Comparison of ENCODE assay signal across 7 cellular contexts in the genomic region with DNA sequence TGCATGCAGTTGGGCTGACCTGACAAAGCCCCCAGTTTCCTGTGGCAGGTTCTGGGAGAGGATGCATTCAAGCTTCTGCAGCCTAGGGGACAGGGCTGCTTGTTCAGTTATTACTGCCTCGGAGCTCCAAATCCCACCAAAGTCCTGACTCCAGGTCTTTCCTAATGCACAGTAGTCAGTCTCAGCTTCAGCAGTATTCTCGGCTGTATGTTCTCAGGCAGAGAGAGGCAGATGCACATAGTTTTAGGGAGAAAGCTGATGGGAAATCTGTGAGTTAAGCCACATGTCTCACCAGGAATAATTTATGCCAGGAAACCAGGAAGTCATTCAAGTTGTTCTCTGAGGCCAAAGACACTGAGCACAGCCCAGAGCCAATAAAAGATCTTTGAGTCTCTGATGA.
DNase-seq lines count a peak whose midpoint lies in the region; ATAC-seq, FAIRE-seq and TF ChIP-seq lines count a peak whose summit lies in the region.
"Not testable (repeated sequence)": the region's sequence is repeated elsewhere in the genome, so short reads cannot be mapped to it uniquely, and the experiment has no call there.

No MANE protein-coding gene starts in this region.

- not testable (repeated sequence) for TF ChIP-seq RAD21 in IMR-90 (IDR thresholded peaks at IDR 0.05; ENCODE audit: low read length); H1 (IDR thresholded peaks at IDR 0.05 in 1 of 2, conservative IDR thresholded peaks at IDR 0.05 in 1 of 2; ENCODE audit: low read depth in 2 of 2, low read length in 2 of 2)

- not testable (repeated sequence) for H3F3A ChIP-seq in neural progenitor cell (ENCODE audit: low read depth)

- not testable (repeated sequence) for H2AK5ac ChIP-seq in IMR-90 (ENCODE audit: low read depth, low read length); H1 (ENCODE audit: low read depth, low read length); mesenchymal stem cell (ENCODE audit: low read length, severe bottlenecking)

- H3K23ac ChIP-seq in IMR-90 (ENCODE audit: low read depth, low read length); H1 (ENCODE audit: insufficient read length); mesenchymal stem cell (ENCODE audit: low read length in 2 of 2): not testable (repeated sequence)

- H2BK5ac ChIP-seq in IMR-90 (ENCODE audit: low read depth, low read length, poor library complexity, severe bottlenecking); H1 (ENCODE audit: low read depth, low read length); mesenchymal stem cell (ENCODE audit: low read depth, low read length, poor library complexity, severe bottlenecking): not testable (repeated sequence)

- not testable (repeated sequence) for BruUV-seq in IMR-90 (replicated peaks; lab: Mats Ljungman, UMichigan)

- H3K36me3 Mint-ChIP-seq in WTC11, neural progenitor cell: not testable (repeated sequence)

- H3K36me3 ChIP-seq in IMR-90 (ENCODE audit: control insufficient read depth, insufficient read depth, low read length); H1 (ENCODE audit: control insufficient read depth in 2 of 4, insufficient read depth in 4 of 4, low read length in 3 of 4); mesenchymal stem cell (ENCODE audit: control insufficient read depth in 1 of 2, insufficient read depth in 2 of 2, low read depth in 1 of 2, low read length in 2 of 2); neural progenitor cell: not testable (repeated sequence)

- H3K4me2 ChIP-seq in IMR-90 (ENCODE audit: low read depth, low read length); H1 (ENCODE audit: insufficient read depth in 1 of 2, low read depth in 2 of 2, low read length in 2 of 2); mesenchymal stem cell (ENCODE audit: low read length, poor library complexity, severe bottlenecking); neural progenitor cell: not testable (repeated sequence)

- H4K5ac ChIP-seq in IMR-90 (ENCODE audit: low read depth, low read length); H1 (ENCODE audit: insufficient read length, low read depth, low read length): not testable (repeated sequence)

- H2BK20ac ChIP-seq in IMR-90 (ENCODE audit: low read depth, low read length); H1 (ENCODE audit: low read length): not testable (repeated sequence)

- H3K4me3 Mint-ChIP-seq in WTC11, neural progenitor cell: not testable (repeated sequence)

- H2AK9ac ChIP-seq in IMR-90 (replicated peaks; ENCODE audit: low read depth, low read length, poor library complexity) = not testable (repeated sequence)

- H3K4me1 Mint-ChIP-seq in WTC11, neural progenitor cell: not testable (repeated sequence)

- H2BK120ac ChIP-seq in IMR-90 (ENCODE audit: low read depth, low read length); H1 (replicated peaks; ENCODE audit: low read depth, low read length); mesenchymal stem cell (ENCODE audit: low read depth, low read length): not testable (repeated sequence)

- ATAC-seq in IMR-90 (ENCODE audit: low read depth) (peak; percentile 57), WTC11 (peak; percentile 84)

- H3K79me2 ChIP-seq in H1 (ENCODE audit: control insufficient read depth in 1 of 2, insufficient read depth in 2 of 2, low read length in 2 of 2); neural progenitor cell (ENCODE audit: low read depth): not testable (repeated sequence)

- POLR2A ChIA-PET in IMR-90 (lab: Charles Lee; ENCODE audit: unreplicated experiment); WTC11 (lab: Charles Lee); H1 (lab: Charles Lee; ENCODE audit: partially characterized antibody): not testable (repeated sequence)

- H3K27me3 ChIP-seq in IMR-90 (ENCODE audit: control insufficient read depth, insufficient read depth, low read length); H1 (replicated peaks in 1 of 4; ENCODE audit: control insufficient read depth in 3 of 4, extremely low read depth in 1 of 4, insufficient read depth in 3 of 4, low read length in 3 of 4); mesenchymal stem cell (ENCODE audit: control insufficient read depth in 1 of 2, insufficient read depth in 1 of 2, low read length in 2 of 2); neural progenitor cell: not testable (repeated sequence)

- in situ Hi-C loops in IMR-90 (cut with MboI; ENCODE audit: low sequenced_read_pairs) = not testable (repeated sequence)

- H3K23me2 ChIP-seq in H1 (ENCODE audit: low read depth, low read length) = not testable (repeated sequence)

- not testable (repeated sequence) for H3K27ac ChIP-seq in IMR-90 (ENCODE audit: insufficient read depth, low read length); H1 (ENCODE audit: low read depth, low read length); mesenchymal stem cell (ENCODE audit: low read length, poor library complexity, severe bottlenecking); neural progenitor cell

- not testable (repeated sequence) for TF ChIP-seq EP300 in H1 (IDR thresholded peaks at IDR 0.05; ENCODE audit: borderline replicate concordance in 1 of 2, low read depth in 2 of 2, low read length in 2 of 2)

- H3K27me3 Mint-ChIP-seq in WTC11 (ENCODE audit: low read depth); neural progenitor cell (ENCODE audit: insufficient read depth, low read depth): not testable (repeated sequence)

- DNase-seq in AG10803 (ENCODE audit: low read depth) (peak; percentile 2), IMR-90 (peak; percentile 8), foreskin fibroblast (peak; percentile 3 to 39), mesenchymal stem cell (peak; percentile 65)
- DNase-seq in WTC11 (ENCODE audit: low spot score); H1 (ENCODE audit: low read depth in 1 of 2, low spot score in 2 of 2); neural progenitor cell (ENCODE audit: low spot score): not testable (repeated sequence)

- not testable (repeated sequence) for H3K18ac ChIP-seq in IMR-90 (ENCODE audit: low read depth, low read length); H1 (ENCODE audit: extremely low read depth, low read length); mesenchymal stem cell (ENCODE audit: low read depth in 1 of 2, low read length in 2 of 2)

- H3K79me1 ChIP-seq in IMR-90 (ENCODE audit: low read depth in 1 of 2, low read length in 2 of 2); H1 (ENCODE audit: low read depth, low read length); mesenchymal stem cell (replicated peaks; ENCODE audit: low read length, poor library complexity, severe bottlenecking): not testable (repeated sequence)

- H2BK15ac ChIP-seq in IMR-90 (ENCODE audit: low read depth, low read length); H1 (ENCODE audit: low read length); mesenchymal stem cell (ENCODE audit: low read depth, poor library complexity, severe bottlenecking): not testable (repeated sequence)

- not testable (repeated sequence) for TF ChIP-seq POLR2A in IMR-90 (IDR thresholded peaks at IDR 0.05; ENCODE audit: low read depth, low read length); H1 (IDR thresholded peaks at IDR 0.05; ENCODE audit: control extremely low read depth in 1 of 2, low read depth in 2 of 2, low read length in 2 of 2)

- not testable (repeated sequence) for H4K20me1 ChIP-seq in IMR-90 (ENCODE audit: insufficient read depth, low read length); H1 (replicated peaks in 1 of 2; ENCODE audit: control insufficient read depth in 1 of 2, insufficient read depth in 2 of 2, low read length in 2 of 2); neural progenitor cell (ENCODE audit: low read depth)

- CTCF ChIA-PET in IMR-90 (lab: Yijun Ruan, JAX); WTC11 (lab: Charles Lee); H1 (lab: Charles Lee; ENCODE audit: partially characterized antibody): not testable (repeated sequence)

- H2AFZ ChIP-seq in IMR-90 (replicated peaks; ENCODE audit: low read length, poor library complexity); H1 (ENCODE audit: low read length); mesenchymal stem cell (ENCODE audit: low read depth, low read length): not testable (repeated sequence)
- H2AFZ ChIP-seq in neural progenitor cell (replicated peaks) = peak overlapping the region; percentile 50

- not testable (repeated sequence) for TF ChIP-seq CTCF in AG10803 (conservative IDR thresholded peaks at IDR 0.05; ENCODE audit: low read length); IMR-90 (conservative IDR thresholded peaks at IDR 0.05; ENCODE audit: low read depth, low read length); WTC11 (IDR thresholded peaks at IDR 0.05); H1 (IDR thresholded peaks at IDR 0.05; ENCODE audit: control extremely low read depth in 1 of 3, insufficient read depth in 1 of 3, low read depth in 1 of 3, low read length in 3 of 3); foreskin fibroblast (IDR thresholded peaks at IDR 0.05; ENCODE audit: low read depth, low read length); neural progenitor cell (IDR thresholded peaks at IDR 0.05)

- H3K9ac ChIP-seq in IMR-90 (ENCODE audit: low read depth, low read length); H1 (replicated peaks in 1 of 4; ENCODE audit: extremely low read depth in 1 of 4, low read depth in 3 of 4, low read length in 3 of 4); mesenchymal stem cell (ENCODE audit: low read length); neural progenitor cell: not testable (repeated sequence)

- not testable (repeated sequence) for H4K91ac ChIP-seq in IMR-90 (ENCODE audit: insufficient read depth, low read depth, low read length); H1 (replicated peaks; ENCODE audit: insufficient read length, low read length); mesenchymal stem cell (ENCODE audit: low read length)

- dilution Hi-C loops in IMR-90 (cut with HindIII; ENCODE audit: low sequenced_read_pairs, unreplicated experiment) = not testable (repeated sequence)

- not testable (repeated sequence) for H3K4ac ChIP-seq in IMR-90 (ENCODE audit: low read depth, low read length); H1 (replicated peaks; ENCODE audit: insufficient read length, low read depth, low read length); mesenchymal stem cell (ENCODE audit: low read depth in 1 of 2, low read length in 2 of 2)

- intact Hi-C loops in IMR-90 (cut with micrococcal nuclease) = not testable (repeated sequence)

- H3K27ac Mint-ChIP-seq in WTC11 (peak overlapping the region; percentile 60; the same call in 1 of the 2 replicates), neural progenitor cell (peak overlapping the region; percentile 47)

- H3K9me3 Mint-ChIP-seq in WTC11, neural progenitor cell: not testable (repeated sequence)

- not testable (repeated sequence) for H3K9me1 ChIP-seq in IMR-90 (ENCODE audit: insufficient read depth, low read length)

- peak; percentile 50 for FAIRE-seq in H1 (lab: Jason Lieb, UNC)

- not testable (repeated sequence) for H2BK12ac ChIP-seq in H1 (ENCODE audit: low read depth, low read length); mesenchymal stem cell (ENCODE audit: low read length in 2 of 2)

- not testable (repeated sequence) for H3K4me3 ChIP-seq in AG10803 (ENCODE audit: low read length); IMR-90 (ENCODE audit: insufficient read depth, low read depth, low read length); H1 (ENCODE audit: extremely low read depth in 1 of 4, insufficient read depth in 2 of 4, low read depth in 3 of 4, low read length in 4 of 4); foreskin fibroblast (ENCODE audit: low read depth in 1 of 2, low read length in 2 of 2); mesenchymal stem cell (ENCODE audit: insufficient read depth in 1 of 2, low read depth in 1 of 2, low read length in 2 of 2); neural progenitor cell

- H3K56ac ChIP-seq in IMR-90 (ENCODE audit: extremely low read depth, insufficient read depth, low read length); H1 (replicated peaks; ENCODE audit: insufficient read length, low read depth, low read length): not testable (repeated sequence)

- not testable (repeated sequence) for H3K14ac ChIP-seq in IMR-90 (replicated peaks; ENCODE audit: low read depth, low read length); H1 (ENCODE audit: insufficient read length); mesenchymal stem cell (ENCODE audit: low read length in 2 of 2)

- not testable (repeated sequence) for H4K8ac ChIP-seq in IMR-90 (ENCODE audit: low read depth in 2 of 2, low read length in 2 of 2); H1 (ENCODE audit: extremely low read depth, insufficient read depth, low read length); mesenchymal stem cell (ENCODE audit: low read length)

- WGBS in IMR-90 (ENCODE audit: extremely low coverage in 2 of 2, insufficient read length in 1 of 2), 2 experiments = no CpG with 5 or more reads among the region's 2 CpGs
- WGBS in H1 (ENCODE audit: extremely low coverage in 1 of 2, insufficient coverage in 1 of 2, insufficient read length in 1 of 2, insufficient replicate concordance in 2 of 2, low coverage in 1 of 2, low lambda C conversion rate in 2 of 2, missing lambda C conversion rate in 1 of 2), 2 experiments = 81% methylated on average over 2 of the region's 2 CpGs; no CpG with 5 or more reads in 1 of the 2 experiments
- WGBS in mesenchymal stem cell = 0% methylated on average over 1 of the region's 2 CpGs

- not testable (repeated sequence) for H3K4me1 ChIP-seq in IMR-90 (ENCODE audit: control insufficient read depth, insufficient read depth, low read length); H1 (replicated peaks in 1 of 4; ENCODE audit: control insufficient read depth in 3 of 4, insufficient read depth in 4 of 4, low read length in 3 of 4); mesenchymal stem cell (ENCODE audit: control insufficient read depth, insufficient read depth, low read depth, low read length); neural progenitor cell

- not testable (repeated sequence) for H3K9me3 ChIP-seq in IMR-90 (ENCODE audit: control insufficient read depth, insufficient read depth, low read length); H1 (ENCODE audit: insufficient read depth in 2 of 2, low read depth in 1 of 2, low read length in 1 of 2); mesenchymal stem cell (ENCODE audit: control insufficient read depth, low read length); neural progenitor cell (ENCODE audit: low read depth)
